In genomic region chr18:9902832-9903231, GRCh38 we compare ENCODE assay signal across 32 cellular contexts. TPM values are rescaled to one million over a fixed set of nuclear protein-coding genes. Genes with fewer than 3 reads are reported as not detected.
DNase-seq lines count a peak whose midpoint lies in the region; ATAC-seq and TF ChIP-seq lines count a peak whose summit lies in the region.
"Had no signal": no experiment of that assay in that cellular context is flagged by ENCODE, and none has a peak within 500 bp of the region (broad histone marks: within the 10 kb centered on the region; RNA-seq: fewer than 3 reads in every experiment).

No MANE protein-coding gene starts in this region.

- no peak for ATAC-seq in heart left ventricle
- no peak for ATAC-seq in Right ventricle myocardium inferior
- ATAC-seq in left ventricle myocardium superior: peak; percentile 53
- ATAC-seq: activated T-cell treated with anti-CD3 and anti-CD28 coated beads, Interleukin-2, amount 50 U/mL, for 72 hours; stimulated activated memory B cell treated with anti-CD40 and anti-IgM and Interleukin-4, amounts not matched to agents 10 μg/mL and 1 μg/mL and 100 μg/mL, for 72 hours had no signal

- DNase-seq in heart left ventricle (peak in 3 of 5 donors; percentile 39 to 70 (median 39)), Right ventricle myocardium inferior (ENCODE audit: missing footprints) (no peak), SK-N-DZ (ENCODE audit: low spot score) (peak; percentile 37), left ventricle myocardium superior (peak; percentile 56), H9 (no peak), NCI-H1417 (lab: John Stamatoyannopoulos, UW) (no peak), AG08396 (ENCODE audit: low spot score) (no peak)
- no peak for DNase-seq in T-helper 2 cell treated with Interferon-gamma antibody and Interleukin-4, amounts not matched to agents 5 μg/mL and 100 μg/mL, for 36 hours (ENCODE audit: low spot score)
- DNase-seq: 8988T; activated CD4-positive, alpha-beta T cell treated with anti-CD3 and anti-CD28 coated beads, Interleukin-2, amount 10 ng/mL, durations not matched to agents 24 days and 14 days; activated T-cell treated with anti-CD3 and anti-CD28 coated beads, Interleukin-2, amount 50 U/mL, for 72 hours; Caco-2; colonic mucosa; effector CD4-positive, alpha-beta T cell; glutamatergic neuron; GOT3; islet precursor cell; KBM-7; MG63; NCI-H1105; NCI-H1930; substantia nigra; T1000; trophoblast cell had no signal

- no peak overlapping the region for H3K4ac ChIP-seq in H9 (ENCODE audit: low read depth, low read length)

- H3K4me1 Mint-ChIP-seq in H9: peaks cover 11 to 16% of the 10 kb centered on the region in 2 experiments
- peaks cover 16% of the 10 kb centered on the region for H3K4me1 Mint-ChIP-seq in T-helper 2 cell treated with Interferon-gamma antibody and Interleukin-4, amounts not matched to agents 5 μg/mL and 100 μg/mL, for 36 hours (ENCODE audit: low read depth)
- H3K4me1 Mint-ChIP-seq: stimulated activated memory B cell treated with anti-CD40 and anti-IgM and Interleukin-4, amounts not matched to agents 10 μg/mL and 1 μg/mL and 100 μg/mL, for 72 hours had no signal

- no peak overlapping the region for H3K27ac Mint-ChIP-seq in H9
- H3K27ac Mint-ChIP-seq in T-helper 2 cell treated with Interferon-gamma antibody and Interleukin-4, amounts not matched to agents 5 μg/mL and 100 μg/mL, for 36 hours: no peak overlapping the region
- H3K27ac Mint-ChIP-seq: activated CD4-positive, alpha-beta T cell treated with anti-CD3 and anti-CD28 coated beads, Interleukin-2, amount 10 ng/mL, durations not matched to agents 24 days and 14 days; activated T-cell treated with anti-CD3 and anti-CD28 coated beads, Interleukin-2, amount 50 U/mL, for 72 hours; progenitor cell of endocrine pancreas; stimulated activated memory B cell treated with anti-CD40 and anti-IgM and Interleukin-4, amounts not matched to agents 10 μg/mL and 1 μg/mL and 100 μg/mL, for 72 hours had no signal

- H2BK12ac ChIP-seq in H9 (ENCODE audit: insufficient read length, low read depth, low read length): no peak overlapping the region

- H3K9me3 Mint-ChIP-seq in H9: peaks cover 0 to 3% of the 10 kb centered on the region in 2 experiments; a peak in 1 of 5 replicates
- no peaks in the 10 kb centered on the region for H3K9me3 Mint-ChIP-seq in T-helper 2 cell treated with Interferon-gamma antibody and Interleukin-4, amounts not matched to agents 5 μg/mL and 100 μg/mL, for 36 hours
- H3K9me3 Mint-ChIP-seq: activated CD4-positive, alpha-beta T cell treated with anti-CD3 and anti-CD28 coated beads, Interleukin-2, amount 10 ng/mL, durations not matched to agents 24 days and 14 days; activated T-cell treated with anti-CD3 and anti-CD28 coated beads, Interleukin-2, amount 50 U/mL, for 72 hours; CD14-positive monocyte; stimulated activated memory B cell treated with anti-CD40 and anti-IgM and Interleukin-4, amounts not matched to agents 10 μg/mL and 1 μg/mL and 100 μg/mL, for 72 hours had no signal

- H4K5ac ChIP-seq in H9 (ENCODE audit: insufficient read length, low read depth, low read length): no peak overlapping the region

- H3K79me1 ChIP-seq in H9 (ENCODE audit: insufficient read depth, low read depth, low read length, poor library complexity, severe bottlenecking): no peaks in the 10 kb centered on the region

- no peak overlapping the region for H3K23ac ChIP-seq in H9 (ENCODE audit: insufficient read length, low read depth, low read length)

- H3K4me1 ChIP-seq in heart left ventricle: peaks cover 0 to 5% (median 0%) of the 10 kb centered on the region in 12 donors
- peaks cover 3% of the 10 kb centered on the region; the same call in 1 of the 2 replicates for H3K4me1 ChIP-seq in H9 (ENCODE audit: insufficient read depth, low read length)
- H3K4me1 ChIP-seq: ascending aorta, colonic mucosa had no signal

- no peak for TF ChIP-seq POLR2A in heart left ventricle (IDR thresholded peaks at IDR 0.05)

- H2BK120ac ChIP-seq in H9 (ENCODE audit: low read depth, low read length, poor library complexity, severe bottlenecking): no peak overlapping the region

- TF ChIP-seq CTCF in heart left ventricle (IDR thresholded peaks at IDR 0.05): no peak
- no peak for TF ChIP-seq CTCF in H9 (conservative IDR thresholded peaks at IDR 0.05)

- H3K27me3 ChIP-seq in heart left ventricle: no peaks in the 10 kb centered on the region
- no peaks in the 10 kb centered on the region for H3K27me3 ChIP-seq in H9 (ENCODE audit: insufficient read depth, low read length)
- H3K27me3 ChIP-seq: ascending aorta, cardiac muscle cell, colonic mucosa, MG63, neutrophil had no signal

- H4K20me1 ChIP-seq in H9 (ENCODE audit: control insufficient read depth, insufficient read depth, insufficient read length): no peaks in the 10 kb centered on the region

- H3K36me3 Mint-ChIP-seq in H9 (ENCODE audit: insufficient read depth in 1 of 3, low read depth in 3 of 3): no peaks in the 10 kb centered on the region
- no peaks in the 10 kb centered on the region for H3K36me3 Mint-ChIP-seq in T-helper 2 cell treated with Interferon-gamma antibody and Interleukin-4, amounts not matched to agents 5 μg/mL and 100 μg/mL, for 36 hours (ENCODE audit: low read depth)
- H3K36me3 Mint-ChIP-seq: CD14-positive monocyte; stimulated activated memory B cell treated with anti-CD40 and anti-IgM and Interleukin-4, amounts not matched to agents 10 μg/mL and 1 μg/mL and 100 μg/mL, for 72 hours had no signal

- 55 to 74% (median 63%) methylated on average over 10 of the region's 10 CpGs for WGBS in heart left ventricle, 4 donors
- no CpG with 5 or more reads among the region's 10 CpGs for WGBS in H9 (ENCODE audit: extremely low coverage, insufficient read length, low lambda C conversion rate)

- H3K9ac ChIP-seq in H9 (ENCODE audit: extremely low read depth, insufficient read length, low read length): no peak overlapping the region

- no peak overlapping the region for H3K27ac ChIP-seq in heart left ventricle
- H3K27ac ChIP-seq in H9 (ENCODE audit: insufficient read length, low read depth, low read length): no peak overlapping the region
- H3K27ac ChIP-seq: ascending aorta, cardiac muscle cell, colonic mucosa, neutrophil had no signal

- intact Hi-C loops in heart left ventricle (cut with DNase I): no loop called here
- intact Hi-C loops in Right ventricle myocardium inferior (cut with DNase I): no loop called here
- intact Hi-C loops in left ventricle myocardium superior (cut with micrococcal nuclease): no loop called here

- no peaks in the 10 kb centered on the region for H3K9me3 ChIP-seq in heart left ventricle
- H3K9me3 ChIP-seq in H9 (ENCODE audit: control insufficient read depth, low read depth, low read length): no peaks in the 10 kb centered on the region
- H3K9me3 ChIP-seq: ascending aorta, Caco-2, colonic mucosa, MG63, neutrophil had no signal

- no peak overlapping the region for H3K4me3 Mint-ChIP-seq in H9
- no peak overlapping the region for H3K4me3 Mint-ChIP-seq in T-helper 2 cell treated with Interferon-gamma antibody and Interleukin-4, amounts not matched to agents 5 μg/mL and 100 μg/mL, for 36 hours
- H3K4me3 Mint-ChIP-seq: activated CD4-positive, alpha-beta T cell treated with anti-CD3 and anti-CD28 coated beads, Interleukin-2, amount 10 ng/mL, durations not matched to agents 24 days and 14 days; activated T-cell treated with anti-CD3 and anti-CD28 coated beads, Interleukin-2, amount 50 U/mL, for 72 hours; CD14-positive monocyte; stimulated activated memory B cell treated with anti-CD40 and anti-IgM and Interleukin-4, amounts not matched to agents 10 μg/mL and 1 μg/mL and 100 μg/mL, for 72 hours had no signal

- H2BK20ac ChIP-seq in H9 (ENCODE audit: low read depth, low read length, poor library complexity, severe bottlenecking): no peak overlapping the region

- H3K56ac ChIP-seq in H9 (ENCODE audit: insufficient read length, low read depth, low read length): no peak overlapping the region

- H3K27me3 Mint-ChIP-seq in H9 (ENCODE audit: low read depth): peaks cover 2% of the 10 kb centered on the region; the same call in 1 of the 2 replicates
- peaks cover 24% of the 10 kb centered on the region for H3K27me3 Mint-ChIP-seq in T-helper 2 cell treated with Interferon-gamma antibody and Interleukin-4, amounts not matched to agents 5 μg/mL and 100 μg/mL, for 36 hours (ENCODE audit: low read depth)

- no peak overlapping the region for H2BK15ac ChIP-seq in H9 (ENCODE audit: low read depth, low read length)

- no peak overlapping the region for H3K4me2 ChIP-seq in H9 (ENCODE audit: insufficient read depth, insufficient read length, low read length)

- H3K23me2 ChIP-seq in H9 (ENCODE audit: insufficient read length, low read depth, low read length, poor library complexity, severe bottlenecking): no peaks in the 10 kb centered on the region

- H3K79me2 ChIP-seq in H9 (ENCODE audit: insufficient read depth, low read length): no peaks in the 10 kb centered on the region

- H4K91ac ChIP-seq in H9 (ENCODE audit: insufficient read length, low read depth, low read length): no peak overlapping the region

- no peak overlapping the region for H3T11ph ChIP-seq in H9 (ENCODE audit: low read length)

- H2AK5ac ChIP-seq in H9 (ENCODE audit: insufficient read length, low read length): no peak overlapping the region

- no peak overlapping the region for H2BK5ac ChIP-seq in H9 (ENCODE audit: insufficient read length, low read length)

- H3K18ac ChIP-seq in H9 (ENCODE audit: insufficient read length, low read depth, low read length): no peak overlapping the region

- H2AFZ ChIP-seq in H9 (ENCODE audit: low read length): no peak overlapping the region

- no peak overlapping the region for H3K4me3 ChIP-seq in heart left ventricle
- H3K4me3 ChIP-seq: ascending aorta, cardiac muscle cell, colonic mucosa, MG63 had no signal

- no peak overlapping the region for H4K8ac ChIP-seq in H9 (replicated peaks; ENCODE audit: insufficient read length, low read depth, low read length)

- no peak overlapping the region for H3K14ac ChIP-seq in H9 (ENCODE audit: insufficient read depth, low read length)

- H3K36me3 ChIP-seq in heart left ventricle: no peaks in the 10 kb centered on the region
- H3K36me3 ChIP-seq: ascending aorta, cardiac muscle cell, colonic mucosa, MG63, neutrophil had no signal

RNA-seq across cellular contexts. Expression of gene VAPA, which starts 11.0 kb away (rescaled TPM):
- total RNA-seq in heart left ventricle: 100 to 1,000 TPM; 186 to 289 (median 219) TPM
- 100 to 1,000 TPM; 107 to 186 TPM for polyA plus RNA-seq in heart left ventricle
- total RNA-seq in Right ventricle myocardium inferior: 203 TPM
- polyA plus RNA-seq in SK-N-DZ (2014; cell fraction: cytosol; rRNA removed): 168 and 179 TPM in 2 replicates
- 93.1 and 127 TPM in 2 replicates for polyA plus RNA-seq in SK-N-DZ (2014; cell fraction: nucleus; rRNA removed)
- 205 TPM for total RNA-seq in left ventricle myocardium superior
- 126 and 141 TPM in 2 replicates for total RNA-seq in H9 (2021)

RNA-seq across cellular contexts. Expression of gene TXNDC2, which starts 17.1 kb away (rescaled TPM):
- total RNA-seq in heart left ventricle (not detected), Right ventricle myocardium inferior (not detected), left ventricle myocardium superior (not detected), H9 (2021) (0.28 TPM in 1 of 2 replicates, not detected in the other)
- under 1 TPM in 1 of 2 donors, not detected in 1; 0.03 TPM for polyA plus RNA-seq in heart left ventricle
- polyA plus RNA-seq in SK-N-DZ (2014; cell fraction: cytosol; rRNA removed): not detected in 2 replicates
- not detected in 2 replicates for polyA plus RNA-seq in SK-N-DZ (2014; cell fraction: nucleus; rRNA removed)
- total RNA-seq: activated CD4-positive, alpha-beta T cell treated with anti-CD3 and anti-CD28 coated beads, Interleukin-2, amount 10 ng/mL, durations not matched to agents 24 days and 14 days; activated T-cell treated with anti-CD3 and anti-CD28 coated beads, Interleukin-2, amount 50 U/mL, for 72 hours; ascending aorta; Caco-2; cardiac muscle cell; colonic mucosa; HT-29; progenitor cell of endocrine pancreas had no signal
- polyA plus RNA-seq: cardiac muscle cell, liver had no signal

Comparison
In these comparisons a context has a peak if more than half of its experiments do, and no peak if none do; other contexts are left out.
1. DNase-seq: peak in heart left ventricle (3 of 5), SK-N-DZ (single experiment) and left ventricle myocardium superior (single experiment); none in Right ventricle myocardium inferior (single experiment), H9 (single experiment), NCI-H1417 (0 of 3), T-helper 2 cell treated with Interferon-gamma antibody and Interleukin-4, amounts not matched to agents 5 μg/mL and 100 μg/mL, for 36 hours (single experiment) and AG08396 (single experiment).